ENCODE assay signal across 20 cellular contexts in genomic region chr2:156573710-156574109, GRCh38.
DNase-seq lines count a peak whose midpoint lies in the region; ATAC-seq lines count a peak whose summit lies in the region.
"Had no signal": no experiment of that assay in that cellular context is flagged by ENCODE, and none has a peak within 500 bp of the region (broad histone marks: within the 10 kb centered on the region; RNA-seq: fewer than 3 reads in every experiment).

No MANE protein-coding gene starts in this region.

- H3K4me3 ChIP-seq in CD4-positive, CD25-positive, alpha-beta regulatory T cell (ENCODE audit: low read depth, low read length), result no peak overlapping the region
- H3K4me3 ChIP-seq: ascending aorta, coronary artery, upper lobe of left lung had no signal

- intact Hi-C loops in left colon (cut with DNase I, micrococcal nuclease), result no loop called here

- H3K27me3 ChIP-seq in CD4-positive, CD25-positive, alpha-beta regulatory T cell (ENCODE audit: control insufficient read depth, insufficient read depth, low read length), result no peaks in the 10 kb centered on the region
- H3K27me3 ChIP-seq: ascending aorta, upper lobe of left lung had no signal

- H3K4me1 Mint-ChIP-seq in CD4-positive, CD25-positive, alpha-beta regulatory T cell, result peaks cover 9 to 28% (median 11%) of the 10 kb centered on the region in 4 donors

- H3K9me3 ChIP-seq in CD4-positive, CD25-positive, alpha-beta regulatory T cell (ENCODE audit: control insufficient read depth in 2 of 2, low read length in 2 of 2), result no peaks in the 10 kb centered on the region
- H3K9me3 ChIP-seq: ascending aorta, upper lobe of left lung had no signal

- ATAC-seq in CD4-positive, CD25-positive, alpha-beta regulatory T cell (ENCODE audit: low read depth in 2 of 2), result no peak
- ATAC-seq in GM18909 (IDR thresholded peaks at IDR 0.05; ENCODE audit: poor library complexity, unreplicated experiment) (peak; percentile 75), GM21786 (IDR thresholded peaks at IDR 0.05; ENCODE audit: unreplicated experiment) (peak; percentile 71), HG03378 (IDR thresholded peaks at IDR 0.05; ENCODE audit: unreplicated experiment) (peak; percentile 71), HG03097 (IDR thresholded peaks at IDR 0.05; ENCODE audit: low FRiP score, unreplicated experiment) (no peak), HG03442 (IDR thresholded peaks at IDR 0.05; ENCODE audit: unreplicated experiment) (no peak), left colon (no peak)
- ATAC-seq: esophagus mucosa, PC-3, T-cell had no signal

- H3K4me1 ChIP-seq in CD4-positive, CD25-positive, alpha-beta regulatory T cell (ENCODE audit: control insufficient read depth, insufficient read depth, low read length, poor library complexity, severe bottlenecking), result peaks cover 3% of the 10 kb centered on the region
- H3K4me1 ChIP-seq: ascending aorta, upper lobe of left lung had no signal

- H3K27ac Mint-ChIP-seq in CD4-positive, CD25-positive, alpha-beta regulatory T cell, result peak overlapping the region in 2 of 3 donors; percentile 37 to 76
- H3K27ac Mint-ChIP-seq: T-cell had no signal

- no peak overlapping the region for H3K27ac ChIP-seq in CD4-positive, CD25-positive, alpha-beta regulatory T cell (ENCODE audit: insufficient read depth, low read length, poor library complexity, severe bottlenecking)
- H3K27ac ChIP-seq: ascending aorta, coronary artery, upper lobe of left lung had no signal

- H3K9me3 Mint-ChIP-seq in CD4-positive, CD25-positive, alpha-beta regulatory T cell, result peaks cover 0 to 1% (median 0%) of the 10 kb centered on the region in 7 donors
- H3K9me3 Mint-ChIP-seq: activated T-helper 17 cell treated with anti-CD3 and anti-CD28 coated beads, Interleukin-2, amount 50 U/mL, for 72 hours; T-cell had no signal

- DNase-seq in CD4-positive, CD25-positive, alpha-beta regulatory T cell, result no peak
- DNase-seq in left colon (no peak), occipital lobe (lab: John Stamatoyannopoulos, UW) (no peak)
- DNase-seq: activated CD4-positive, alpha-beta T cell treated with anti-CD3 and anti-CD28 coated beads for 48 hours; hypothalamus; NCI-H1092; NCI-H226; PC-3; retina; T-cell; upper lobe of left lung had no signal

- peaks cover 25% of the 10 kb centered on the region for H3K36me3 ChIP-seq in CD4-positive, CD25-positive, alpha-beta regulatory T cell (ENCODE audit: control insufficient read depth, insufficient read depth, low read length)

- H3K4me3 Mint-ChIP-seq in CD4-positive, CD25-positive, alpha-beta regulatory T cell, result no peak overlapping the region
- H3K4me3 Mint-ChIP-seq: activated T-helper 17 cell treated with anti-CD3 and anti-CD28 coated beads, Interleukin-2, amount 50 U/mL, for 72 hours; T-cell had no signal

- H3K36me3 Mint-ChIP-seq in CD4-positive, CD25-positive, alpha-beta regulatory T cell, result peaks cover 38% of the 10 kb centered on the region

- H3K27me3 Mint-ChIP-seq in CD4-positive, CD25-positive, alpha-beta regulatory T cell, result no peaks in the 10 kb centered on the region
- H3K27me3 Mint-ChIP-seq: activated T-helper 17 cell treated with anti-CD3 and anti-CD28 coated beads, Interleukin-2, amount 50 U/mL, for 72 hours; T-cell had no signal

Comparison
In these comparisons a context has a peak if more than half of its experiments do, and no peak if none do; other contexts are left out.
1. ATAC-seq: peak in GM18909 (single experiment), GM21786 (single experiment) and HG03378 (single experiment); none in CD4-positive, CD25-positive, alpha-beta regulatory T cell (0 of 2), HG03097 (single experiment), HG03442 (single experiment) and left colon (single experiment).